8 cellular contexts compared by ENCODE assay signal in the genomic region with DNA sequence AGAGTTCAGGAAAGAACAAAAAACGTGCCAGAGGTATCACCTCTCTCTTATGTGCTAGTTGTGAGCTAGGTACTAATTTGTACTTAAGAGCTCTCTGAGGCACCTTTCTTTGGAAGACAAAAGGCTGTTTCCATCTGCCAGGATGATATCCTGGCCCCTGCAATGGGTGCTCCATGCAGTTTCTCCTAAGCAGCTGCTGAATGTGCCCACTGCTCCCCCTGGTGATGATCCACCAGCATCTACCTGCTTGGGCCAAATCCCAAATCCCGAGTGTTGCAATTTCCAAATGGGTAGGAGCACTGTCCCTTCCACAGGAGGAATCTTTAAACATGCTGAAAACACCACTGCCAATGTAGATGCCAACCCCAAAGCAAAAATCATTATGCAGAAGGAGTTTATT.
A peak's percentile ranks its signal among the peaks of the same experiment; 100 is the strongest.
DNase-seq lines count a peak whose midpoint lies in the region; ATAC-seq and TF ChIP-seq lines count a peak whose summit lies in the region.

No MANE protein-coding gene starts in this region.

- in situ Hi-C loops in HAP-1 (cut with MboI; ENCODE audit: low sequenced_read_pairs): no loop called here

- H3K4me1 ChIP-seq in HAP-1 (no peaks in the 10 kb centered on the region), testis (peaks cover 12% of the 10 kb centered on the region)

- no peaks in the 10 kb centered on the region for H3K9me3 ChIP-seq in HAP-1
- no peaks in the 10 kb centered on the region for H3K9me3 ChIP-seq in testis

- ATAC-seq in HG03108 (IDR thresholded peaks at IDR 0.05; ENCODE audit: unreplicated experiment) (no peak), HG03354 (IDR thresholded peaks at IDR 0.05; ENCODE audit: poor library complexity, severe bottlenecking, unreplicated experiment) (no peak)

- H3K4me3 ChIP-seq in HAP-1: no peak overlapping the region
- no peak overlapping the region for H3K4me3 ChIP-seq in testis

- peak; percentile 12 to 36 (median 28) for TF ChIP-seq CTCF in testis (IDR thresholded peaks at IDR 0.05)

- H3K36me3 ChIP-seq in HAP-1 (replicated peaks) (no peaks in the 10 kb centered on the region), testis (ENCODE audit: low read depth, missing control alignments) (no peaks in the 10 kb centered on the region)

- no peak for TF ChIP-seq POLR2A in testis (IDR thresholded peaks at IDR 0.05)

- no peak overlapping the region for H3K27ac ChIP-seq in testis

- DNase-seq in A172 (ENCODE audit: low spot score): peak; percentile 70
- peak; percentile 22 to 64 for DNase-seq in HAP-1 (ENCODE audit: low spot score in 2 of 2)
- DNase-seq in OCI-M1 (lab: John Stamatoyannopoulos, UW): peak; percentile 4
- peak in 41 of 42 donors; percentile 37 to 86 (median 62) for DNase-seq in head of caudate nucleus
- peak; percentile 72 for DNase-seq in testis
- DNase-seq in cerebellar nuclear complex (lab: John Stamatoyannopoulos, UW): no peak

- intact Hi-C loops in head of caudate nucleus (cut with DNase I) (no loop called here), testis (cut with DNase I; ENCODE audit: low total_unique reads) (no loop called here)

- WGBS in testis, 2 donors: 47 to 61% methylated on average over 2 of the region's 2 CpGs

- H3K27me3 ChIP-seq in HAP-1 (ENCODE audit: low read depth) (0 out of 2 replicates have a peak, but pooled peaks cover 11% of the 10 kb centered on the region), testis (no peaks in the 10 kb centered on the region)

Comparison
In these comparisons a context has a peak if more than half of its experiments do, and no peak if none do; other contexts are left out.
1. DNase-seq: peak in A172 (single experiment), HAP-1 (2 of 2), OCI-M1 (single experiment), head of caudate nucleus (41 of 42) and testis (single experiment); none in cerebellar nuclear complex (0 of 2).